Comparison of ENCODE assay signal across 19 cellular contexts in genomic region chr1:44827197-44828002, GRCh38. TPM values are rescaled to one million over a fixed set of nuclear protein-coding genes. Genes with fewer than 3 reads are reported as not detected.
A peak's percentile ranks its signal among the peaks of the same experiment; 100 is the strongest.
DNase-seq lines count a peak whose midpoint lies in the region; TF ChIP-seq lines count a peak whose summit lies in the region.
"Had no signal": no experiment of that assay in that cellular context is flagged by ENCODE, and none has a peak within 500 bp of the region (broad histone marks: within the 10 kb centered on the region; RNA-seq: fewer than 3 reads in every experiment).

No MANE protein-coding gene starts in this region.

- no peaks in the 10 kb centered on the region for H3K4me1 ChIP-seq in endodermal cell (ENCODE audit: control insufficient read depth, insufficient read depth, low read length)

- no peak overlapping the region for H3K4me3 Mint-ChIP-seq in endodermal cell
- no peak overlapping the region for H3K4me3 Mint-ChIP-seq in progenitor cell of endocrine pancreas (ENCODE audit: low read depth)
- H3K4me3 Mint-ChIP-seq: naive thymus-derived CD4-positive, alpha-beta T cell; T-helper 2 cell treated with Interferon-gamma antibody and Interleukin-4, amounts not matched to agents 5 μg/mL and 100 μg/mL, for 36 hours had no signal

- no peaks in the 10 kb centered on the region for H3K27me3 Mint-ChIP-seq in endodermal cell (ENCODE audit: insufficient read depth)
- no peaks in the 10 kb centered on the region for H3K27me3 Mint-ChIP-seq in progenitor cell of endocrine pancreas
- H3K27me3 Mint-ChIP-seq: naive thymus-derived CD4-positive, alpha-beta T cell had no signal

- DNase-seq in GM12864 (ENCODE audit: low read depth) (no peak), HL-60 (ENCODE audit: low read depth in 1 of 2, low spot score in 1 of 2) (no peak), endodermal cell (peak; percentile 90), progenitor cell of endocrine pancreas (ENCODE audit: low spot score, unreplicated experiment) (no peak), NCI-H2107 treated with DMSO at 0.1 percent for 48 hours (lab: John Stamatoyannopoulos, UW; ENCODE audit: unreplicated experiment) (no peak), NOMO-1 (lab: John Stamatoyannopoulos, UW; ENCODE audit: unreplicated experiment in 2 of 2) (no peak), SK-N-DZ (ENCODE audit: low spot score) (no peak)
- DNase-seq: activated CD4-positive, alpha-beta T cell treated with anti-CD3 and anti-CD28 coated beads for 4 hours; effector CD8-positive, alpha-beta T cell; naive thymus-derived CD4-positive, alpha-beta T cell; NCI-H1436 treated with DMSO at 0.1 percent for 48 hours; NCI-H446; SHP77 had no signal

- H3K27ac ChIP-seq in HL-60 (replicated peaks) (peak overlapping the region; percentile 32; the same call in 1 of the 2 replicates), endodermal cell (ENCODE audit: low read depth, low read length) (no peak overlapping the region)
- H3K27ac ChIP-seq: hepatocyte had no signal

- TF ChIP-seq CTCF in GM12864 (IDR thresholded peaks at IDR 0.05; ENCODE audit: low read depth, low read length, missing control alignments), result peak; percentile 44
- no peak for TF ChIP-seq CTCF in HL-60 (IDR thresholded peaks at IDR 0.05; ENCODE audit: insufficient read depth, low read length)
- peak; percentile 68 for TF ChIP-seq CTCF in endodermal cell (conservative IDR thresholded peaks at IDR 0.05)
- peak; percentile 19 for TF ChIP-seq CTCF in progenitor cell of endocrine pancreas (IDR thresholded peaks at IDR 0.05; ENCODE audit: unreplicated experiment)

- no peaks in the 10 kb centered on the region for H3K36me3 ChIP-seq in endodermal cell (ENCODE audit: control insufficient read depth, insufficient read depth, low read length)
- H3K36me3 ChIP-seq: left lung had no signal

- H3K9me3 Mint-ChIP-seq in endodermal cell, result no peaks in the 10 kb centered on the region
- no peaks in the 10 kb centered on the region for H3K9me3 Mint-ChIP-seq in progenitor cell of endocrine pancreas (ENCODE audit: low read depth)
- H3K9me3 Mint-ChIP-seq: activated naive CD4-positive, alpha-beta T cell treated with anti-CD3 and anti-CD28 coated beads, Interleukin-2, amount 50 U/mL, for 72 hours; T-helper 2 cell treated with Interferon-gamma antibody and Interleukin-4, amounts not matched to agents 5 μg/mL and 100 μg/mL, for 36 hours had no signal

- H3K36me3 Mint-ChIP-seq in endodermal cell (ENCODE audit: low read depth) (no peaks in the 10 kb centered on the region), progenitor cell of endocrine pancreas (ENCODE audit: insufficient read depth) (no peaks in the 10 kb centered on the region)
- H3K36me3 Mint-ChIP-seq: activated naive CD4-positive, alpha-beta T cell treated with anti-CD3 and anti-CD28 coated beads, Interleukin-2, amount 50 U/mL, for 72 hours; naive thymus-derived CD4-positive, alpha-beta T cell had no signal

- H3K4me3 ChIP-seq in GM12864 (ENCODE audit: low read depth, low read length) (no peak overlapping the region), HL-60 (replicated peaks; ENCODE audit: insufficient read depth, low read length) (no peak overlapping the region), endodermal cell (ENCODE audit: low read length) (no peak overlapping the region)
- H3K4me3 ChIP-seq: hepatocyte, left lung had no signal

- no peak overlapping the region for H3K27ac Mint-ChIP-seq in endodermal cell
- no peak overlapping the region for H3K27ac Mint-ChIP-seq in progenitor cell of endocrine pancreas
- H3K27ac Mint-ChIP-seq: naive thymus-derived CD4-positive, alpha-beta T cell; T-helper 2 cell treated with Interferon-gamma antibody and Interleukin-4, amounts not matched to agents 5 μg/mL and 100 μg/mL, for 36 hours had no signal

- H3K9ac ChIP-seq in endodermal cell (ENCODE audit: extremely low read depth, low read length, poor library complexity, severe bottlenecking), result no peak overlapping the region

- 93 to 95% methylated on average over 19 to 28 of the region's 28 CpGs for WGBS in endodermal cell (ENCODE audit: insufficient coverage in 1 of 2, insufficient read length in 1 of 2), 2 experiments

- H3K9me3 ChIP-seq in endodermal cell (ENCODE audit: control insufficient read depth, low read length), result no peaks in the 10 kb centered on the region
- H3K9me3 ChIP-seq: left lung had no signal

- H3K27me3 ChIP-seq in HL-60 (ENCODE audit: insufficient read depth, poor library complexity, severe bottlenecking) (no peaks in the 10 kb centered on the region), endodermal cell (ENCODE audit: control insufficient read depth, insufficient read depth, low read length, poor library complexity, severe bottlenecking) (no peaks in the 10 kb centered on the region)
- H3K27me3 ChIP-seq: hepatocyte, left lung had no signal

- H3K4me1 Mint-ChIP-seq in endodermal cell (peaks cover 7% of the 10 kb centered on the region), progenitor cell of endocrine pancreas (ENCODE audit: low read depth) (peaks cover 2% of the 10 kb centered on the region)

RNA-seq across cellular contexts. Expression of gene PTCH2, which starts 15.7 kb away (rescaled TPM):
- total RNA-seq in endodermal cell (1 to 10 TPM; 1.5 to 1.6 TPM), progenitor cell of endocrine pancreas (2.9 and 3.0 TPM in 2 replicates)
- 5.8 TPM for polyA plus RNA-seq in endodermal cell (2013, experiment 1 of 2)
- polyA plus RNA-seq in endodermal cell (2013, experiment 2 of 2), result 9.9 TPM
- polyA plus RNA-seq in SK-N-DZ (2014; cell fraction: cytosol; rRNA removed), result 0.06 and 0.08 TPM in 2 replicates
- polyA plus RNA-seq in SK-N-DZ (2014; cell fraction: nucleus; rRNA removed), result 0.37 and 0.38 TPM in 2 replicates
- total RNA-seq: bronchial epithelial cell had no signal

RNA-seq across cellular contexts. Expression of gene BTBD19, which starts 19.1 kb away (rescaled TPM):
- total RNA-seq in endodermal cell, result 1 to 10 TPM; 7.4 to 7.9 TPM
- polyA plus RNA-seq in endodermal cell (2013, experiment 1 of 2), result 3.2 TPM
- polyA plus RNA-seq in endodermal cell (2013, experiment 2 of 2), result 3.9 TPM
- 26.7 and 27.5 TPM in 2 replicates for total RNA-seq in progenitor cell of endocrine pancreas
- 0.53 and 0.97 TPM in 2 replicates for polyA plus RNA-seq in SK-N-DZ (2014; cell fraction: cytosol; rRNA removed)
- 1.5 and 2.5 TPM in 2 replicates for polyA plus RNA-seq in SK-N-DZ (2014; cell fraction: nucleus; rRNA removed)

RNA-seq across cellular contexts. Expression of gene DYNLT4, which starts 20.2 kb away (rescaled TPM):
- under 1 TPM in 1 of 2 donors, not detected in 1; 0.64 TPM for total RNA-seq in endodermal cell
- not detected for polyA plus RNA-seq in endodermal cell (2013, experiment 1 of 2)
- polyA plus RNA-seq in endodermal cell (2013, experiment 2 of 2), result not detected
- total RNA-seq in progenitor cell of endocrine pancreas, result 0.55 and 0.79 TPM in 2 replicates
- not detected in 2 replicates for polyA plus RNA-seq in SK-N-DZ (2014; cell fraction: cytosol; rRNA removed)
- polyA plus RNA-seq in SK-N-DZ (2014; cell fraction: nucleus; rRNA removed), result not detected in 2 replicates
- total RNA-seq: bronchial epithelial cell, LHCN-M2 had no signal

RNA-seq across cellular contexts. Expression of gene PLK3, which starts 27.2 kb away (rescaled TPM):
- total RNA-seq in endodermal cell, result 1 to 10 TPM; 3.3 to 9.0 TPM
- 27.1 TPM for polyA plus RNA-seq in endodermal cell (2013, experiment 1 of 2)
- 21.7 TPM for polyA plus RNA-seq in endodermal cell (2013, experiment 2 of 2)
- total RNA-seq in progenitor cell of endocrine pancreas, result 11.8 and 13.3 TPM in 2 replicates
- 2.8 and 5.9 TPM in 2 replicates for polyA plus RNA-seq in SK-N-DZ (2014; cell fraction: cytosol; rRNA removed)
- 7.5 and 12.4 TPM in 2 replicates for polyA plus RNA-seq in SK-N-DZ (2014; cell fraction: nucleus; rRNA removed)

RNA-seq across cellular contexts. Expression of gene BEST4, which starts 39.4 kb away (rescaled TPM):
- 1 to 10 TPM; 1.6 to 2.3 TPM for total RNA-seq in endodermal cell
- polyA plus RNA-seq in endodermal cell (2013, experiment 1 of 2), result 0.89 TPM
- 0.99 TPM for polyA plus RNA-seq in endodermal cell (2013, experiment 2 of 2)
- total RNA-seq in progenitor cell of endocrine pancreas, result 2.1 and 2.4 TPM in 2 replicates
- not detected in 2 replicates for polyA plus RNA-seq in SK-N-DZ (2014; cell fraction: cytosol; rRNA removed)
- not detected in 2 replicates for polyA plus RNA-seq in SK-N-DZ (2014; cell fraction: nucleus; rRNA removed)
- total RNA-seq: bronchial epithelial cell, LHCN-M2 had no signal
